ENCODE assay signal across 20 cellular contexts in the genomic region with DNA sequence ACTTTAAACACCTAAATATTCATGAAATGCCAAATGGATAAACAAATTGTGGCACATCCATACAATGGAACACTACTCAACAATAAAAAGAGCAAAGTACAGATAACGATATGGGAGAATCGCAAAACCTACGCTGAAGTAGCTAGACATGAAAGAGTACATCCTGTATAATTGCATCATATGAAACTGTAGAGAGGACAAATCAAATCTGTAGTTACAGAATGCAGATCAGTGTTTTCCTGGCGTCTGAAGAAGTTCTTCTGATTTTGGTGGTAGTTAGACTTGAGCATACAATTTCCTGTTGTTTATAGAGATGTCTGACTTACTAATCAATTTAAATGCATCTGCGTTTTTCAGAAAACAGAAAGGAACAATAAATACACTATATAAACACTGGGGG.
DNase-seq lines count a peak whose midpoint lies in the region; ATAC-seq, FAIRE-seq and TF ChIP-seq lines count a peak whose summit lies in the region.
"Had no signal": no experiment of that assay in that cellular context is flagged by ENCODE, and none has a peak within 500 bp of the region (broad histone marks: within the 10 kb centered on the region; RNA-seq: fewer than 3 reads in every experiment).

No MANE protein-coding gene starts in this region.

- H3K27me3 Mint-ChIP-seq in activated CD8-positive, alpha-beta T cell treated with anti-CD3 and anti-CD28 coated beads for 36 hours, result no peaks in the 10 kb centered on the region
- H3K27me3 Mint-ChIP-seq in activated CD8-positive, alpha-beta T cell treated with anti-CD3 and anti-CD28 coated beads, Interleukin-2, amount 10 ng/mL, durations not matched to agents 7 days and 5 days (ENCODE audit: low read depth), result no peaks in the 10 kb centered on the region
- no peaks in the 10 kb centered on the region for H3K27me3 Mint-ChIP-seq in CD4-positive, CD25-positive, alpha-beta regulatory T cell
- no peaks in the 10 kb centered on the region for H3K27me3 Mint-ChIP-seq in activated naive CD8-positive, alpha-beta T cell treated with anti-CD3 and anti-CD28 coated beads, Interleukin-2, amount 50 U/mL, for 24 hours
- H3K27me3 Mint-ChIP-seq: IgD-negative memory B cell had no signal

- intact Hi-C loops in activated CD8-positive, alpha-beta T cell treated with anti-CD3 and anti-CD28 coated beads for 36 hours (cut with micrococcal nuclease), result no loop called here

- no peaks in the 10 kb centered on the region for H3K9me3 ChIP-seq in CD4-positive, CD25-positive, alpha-beta regulatory T cell (ENCODE audit: control insufficient read depth in 2 of 2, low read length in 2 of 2)
- H3K9me3 ChIP-seq: BE2C had no signal

- peak overlapping the region; percentile 65 for H3K27ac Mint-ChIP-seq in activated CD8-positive, alpha-beta T cell treated with anti-CD3 and anti-CD28 coated beads for 36 hours
- no peak overlapping the region for H3K27ac Mint-ChIP-seq in activated CD8-positive, alpha-beta T cell treated with anti-CD3 and anti-CD28 coated beads, Interleukin-2, amount 10 ng/mL, durations not matched to agents 7 days and 5 days
- peak overlapping the region; percentile 93 to 98 (median 95) for H3K27ac Mint-ChIP-seq in CD4-positive, CD25-positive, alpha-beta regulatory T cell
- peak overlapping the region; percentile 16 for H3K27ac Mint-ChIP-seq in activated naive CD8-positive, alpha-beta T cell treated with anti-CD3 and anti-CD28 coated beads, Interleukin-2, amount 50 U/mL, for 24 hours
- H3K27ac Mint-ChIP-seq: GM23338, IgD-negative memory B cell had no signal

- ATAC-seq in activated CD8-positive, alpha-beta T cell treated with anti-CD3 and anti-CD28 coated beads for 36 hours, result peak; percentile 60
- no peak for ATAC-seq in activated CD8-positive, alpha-beta T cell treated with anti-CD3 and anti-CD28 coated beads, Interleukin-2, amount 10 ng/mL, durations not matched to agents 7 days and 5 days
- peak; percentile 89 to 96 for ATAC-seq in CD4-positive, CD25-positive, alpha-beta regulatory T cell (ENCODE audit: low read depth in 2 of 2)
- no peak for ATAC-seq in activated naive CD8-positive, alpha-beta T cell treated with anti-CD3 and anti-CD28 coated beads, Interleukin-2, amount 50 U/mL, for 24 hours
- no peak for ATAC-seq in HG02970 (IDR thresholded peaks at IDR 0.05; ENCODE audit: low FRiP score, unreplicated experiment)
- ATAC-seq: GM23338 had no signal

- FAIRE-seq in D721Med (lab: Jason Lieb, UNC), result peak; percentile 92
- FAIRE-seq: A204.1 had no signal

- H3K36me3 ChIP-seq in CD4-positive, CD25-positive, alpha-beta regulatory T cell (ENCODE audit: control insufficient read depth, insufficient read depth, low read length), result no peaks in the 10 kb centered on the region
- H3K36me3 ChIP-seq: BE2C had no signal

- H3K4me1 ChIP-seq in CD4-positive, CD25-positive, alpha-beta regulatory T cell (ENCODE audit: control insufficient read depth, insufficient read depth, low read length, poor library complexity, severe bottlenecking), result peaks cover 11% of the 10 kb centered on the region
- H3K4me1 ChIP-seq: BE2C had no signal

- peaks cover 3% of the 10 kb centered on the region for H3K36me3 Mint-ChIP-seq in activated CD8-positive, alpha-beta T cell treated with anti-CD3 and anti-CD28 coated beads for 36 hours (ENCODE audit: low read depth)
- H3K36me3 Mint-ChIP-seq in activated CD8-positive, alpha-beta T cell treated with anti-CD3 and anti-CD28 coated beads, Interleukin-2, amount 10 ng/mL, durations not matched to agents 7 days and 5 days (ENCODE audit: low read depth), result no peaks in the 10 kb centered on the region
- H3K36me3 Mint-ChIP-seq in CD4-positive, CD25-positive, alpha-beta regulatory T cell, result peaks cover 5% of the 10 kb centered on the region
- no peaks in the 10 kb centered on the region for H3K36me3 Mint-ChIP-seq in activated naive CD8-positive, alpha-beta T cell treated with anti-CD3 and anti-CD28 coated beads, Interleukin-2, amount 50 U/mL, for 24 hours (ENCODE audit: low read depth)
- H3K36me3 Mint-ChIP-seq: IgD-negative memory B cell had no signal

- no peak overlapping the region for H3K4me3 Mint-ChIP-seq in activated CD8-positive, alpha-beta T cell treated with anti-CD3 and anti-CD28 coated beads for 36 hours
- no peak overlapping the region for H3K4me3 Mint-ChIP-seq in activated CD8-positive, alpha-beta T cell treated with anti-CD3 and anti-CD28 coated beads, Interleukin-2, amount 10 ng/mL, durations not matched to agents 7 days and 5 days
- H3K4me3 Mint-ChIP-seq in CD4-positive, CD25-positive, alpha-beta regulatory T cell, result peak overlapping the region; percentile 40 to 77 (median 62)
- H3K4me3 Mint-ChIP-seq in activated naive CD8-positive, alpha-beta T cell treated with anti-CD3 and anti-CD28 coated beads, Interleukin-2, amount 50 U/mL, for 24 hours, result no peak overlapping the region
- H3K4me3 Mint-ChIP-seq: GM23338, IgD-negative memory B cell had no signal

- DNase-seq in activated CD8-positive, alpha-beta T cell treated with anti-CD3 and anti-CD28 coated beads for 36 hours, result no peak
- no peak for DNase-seq in activated CD8-positive, alpha-beta T cell treated with anti-CD3 and anti-CD28 coated beads, Interleukin-2, amount 10 ng/mL, durations not matched to agents 7 days and 5 days
- DNase-seq in CD4-positive, CD25-positive, alpha-beta regulatory T cell, result peak in 2 of 3 donors; percentile 73 to 77
- DNase-seq in D721Med (ENCODE audit: insufficient read length, low spot score), result no peak
- DNase-seq in activated naive CD8-positive, alpha-beta T cell treated with anti-CD3 and anti-CD28 coated beads, Interleukin-2, amount 50 U/mL, for 24 hours, result no peak
- no peak for DNase-seq in foreskin fibroblast
- no peak for DNase-seq in NOMO-1 (lab: John Stamatoyannopoulos, UW; ENCODE audit: unreplicated experiment in 2 of 2)
- DNase-seq: BE2C, DMS79, HCEC 1CT, Karpas-422, NCI-H1417 treated with DMSO at 0.1 percent for 48 hours, NCI-H1930, NCI-H226, NCI-H524, NCI-H82 had no signal

- no peaks in the 10 kb centered on the region for H3K27me3 ChIP-seq in CD4-positive, CD25-positive, alpha-beta regulatory T cell (ENCODE audit: control insufficient read depth, insufficient read depth, low read length)
- H3K27me3 ChIP-seq: BE2C had no signal

- no peak for TF ChIP-seq CTCF in activated CD8-positive, alpha-beta T cell treated with anti-CD3 and anti-CD28 coated beads for 36 hours (IDR thresholded peaks at IDR 0.05)
- no peak for TF ChIP-seq CTCF in D721Med (IDR thresholded peaks at IDR 0.05; ENCODE audit: insufficient read depth, missing control alignments)
- no peak for TF ChIP-seq CTCF in foreskin fibroblast (IDR thresholded peaks at IDR 0.05; ENCODE audit: low read depth, low read length)

- POLR2A ChIA-PET in activated CD8-positive, alpha-beta T cell treated with anti-CD3 and anti-CD28 coated beads for 36 hours (lab: Charles Lee), result no interaction called here
- POLR2A ChIA-PET in activated CD8-positive, alpha-beta T cell treated with anti-CD3 and anti-CD28 coated beads, Interleukin-2, amount 10 ng/mL, durations not matched to agents 7 days and 5 days (lab: Charles Lee), result no interaction called here

- peak overlapping the region; percentile 73 for H3K27ac ChIP-seq in CD4-positive, CD25-positive, alpha-beta regulatory T cell (ENCODE audit: insufficient read depth, low read length, poor library complexity, severe bottlenecking)

- H3K9me3 Mint-ChIP-seq in activated CD8-positive, alpha-beta T cell treated with anti-CD3 and anti-CD28 coated beads for 36 hours, result peaks cover 9% of the 10 kb centered on the region
- H3K9me3 Mint-ChIP-seq in activated CD8-positive, alpha-beta T cell treated with anti-CD3 and anti-CD28 coated beads, Interleukin-2, amount 10 ng/mL, durations not matched to agents 7 days and 5 days (ENCODE audit: insufficient read depth), result peaks cover 9% of the 10 kb centered on the region
- H3K9me3 Mint-ChIP-seq in CD4-positive, CD25-positive, alpha-beta regulatory T cell, result peaks cover 0 to 7% (median 1%) of the 10 kb centered on the region in 7 donors
- peaks cover 12% of the 10 kb centered on the region for H3K9me3 Mint-ChIP-seq in activated naive CD8-positive, alpha-beta T cell treated with anti-CD3 and anti-CD28 coated beads, Interleukin-2, amount 50 U/mL, for 24 hours

- H3K4me1 Mint-ChIP-seq in activated CD8-positive, alpha-beta T cell treated with anti-CD3 and anti-CD28 coated beads for 36 hours (ENCODE audit: low read depth), result peaks cover 19% of the 10 kb centered on the region
- H3K4me1 Mint-ChIP-seq in activated CD8-positive, alpha-beta T cell treated with anti-CD3 and anti-CD28 coated beads, Interleukin-2, amount 10 ng/mL, durations not matched to agents 7 days and 5 days (ENCODE audit: low read depth), result peaks cover 2% of the 10 kb centered on the region
- peaks cover 11 to 46% (median 32%) of the 10 kb centered on the region in 4 donors for H3K4me1 Mint-ChIP-seq in CD4-positive, CD25-positive, alpha-beta regulatory T cell
- peaks cover 20% of the 10 kb centered on the region for H3K4me1 Mint-ChIP-seq in activated naive CD8-positive, alpha-beta T cell treated with anti-CD3 and anti-CD28 coated beads, Interleukin-2, amount 50 U/mL, for 24 hours
- H3K4me1 Mint-ChIP-seq: GM23338, IgD-negative memory B cell had no signal

- CTCF ChIA-PET in activated CD8-positive, alpha-beta T cell treated with anti-CD3 and anti-CD28 coated beads for 36 hours (lab: Charles Lee), result no interaction called here
- CTCF ChIA-PET in activated CD8-positive, alpha-beta T cell treated with anti-CD3 and anti-CD28 coated beads, Interleukin-2, amount 10 ng/mL, durations not matched to agents 7 days and 5 days (lab: Charles Lee), result interaction anchor here (1.1 kb wide), 2 partner anchors 10 to 84 kb away, joined by 3 to 4 read pairs; no protein-coding TSS in a partner anchor

- peak overlapping the region; percentile 64 for H3K4me3 ChIP-seq in CD4-positive, CD25-positive, alpha-beta regulatory T cell (ENCODE audit: low read depth, low read length)
- no peak overlapping the region for H3K4me3 ChIP-seq in foreskin fibroblast (ENCODE audit: low read depth in 1 of 2, low read length in 2 of 2)
- H3K4me3 ChIP-seq: GM23338 had no signal

Comparison
In these comparisons a context has a peak if more than half of its experiments do, and no peak if none do; other contexts are left out.
1. ATAC-seq: peak in activated CD8-positive, alpha-beta T cell treated with anti-CD3 and anti-CD28 coated beads for 36 hours (single experiment) and CD4-positive, CD25-positive, alpha-beta regulatory T cell (2 of 2); none in activated CD8-positive, alpha-beta T cell treated with anti-CD3 and anti-CD28 coated beads, Interleukin-2, amount 10 ng/mL, durations not matched to agents 7 days and 5 days (single experiment), activated naive CD8-positive, alpha-beta T cell treated with anti-CD3 and anti-CD28 coated beads, Interleukin-2, amount 50 U/mL, for 24 hours (single experiment) and HG02970 (single experiment).
2. DNase-seq: peak in CD4-positive, CD25-positive, alpha-beta regulatory T cell (2 of 3); none in activated CD8-positive, alpha-beta T cell treated with anti-CD3 and anti-CD28 coated beads for 36 hours (single experiment), activated CD8-positive, alpha-beta T cell treated with anti-CD3 and anti-CD28 coated beads, Interleukin-2, amount 10 ng/mL, durations not matched to agents 7 days and 5 days (single experiment), D721Med (single experiment), activated naive CD8-positive, alpha-beta T cell treated with anti-CD3 and anti-CD28 coated beads, Interleukin-2, amount 50 U/mL, for 24 hours (single experiment), foreskin fibroblast (0 of 2) and NOMO-1 (0 of 2).
3. H3K4me3 Mint-ChIP-seq: peak in CD4-positive, CD25-positive, alpha-beta regulatory T cell (4 of 4); none in activated CD8-positive, alpha-beta T cell treated with anti-CD3 and anti-CD28 coated beads for 36 hours (single experiment), activated CD8-positive, alpha-beta T cell treated with anti-CD3 and anti-CD28 coated beads, Interleukin-2, amount 10 ng/mL, durations not matched to agents 7 days and 5 days (single experiment) and activated naive CD8-positive, alpha-beta T cell treated with anti-CD3 and anti-CD28 coated beads, Interleukin-2, amount 50 U/mL, for 24 hours (single experiment).